Comparison of ENCODE assay signal across 20 cellular contexts in the genomic region with DNA sequence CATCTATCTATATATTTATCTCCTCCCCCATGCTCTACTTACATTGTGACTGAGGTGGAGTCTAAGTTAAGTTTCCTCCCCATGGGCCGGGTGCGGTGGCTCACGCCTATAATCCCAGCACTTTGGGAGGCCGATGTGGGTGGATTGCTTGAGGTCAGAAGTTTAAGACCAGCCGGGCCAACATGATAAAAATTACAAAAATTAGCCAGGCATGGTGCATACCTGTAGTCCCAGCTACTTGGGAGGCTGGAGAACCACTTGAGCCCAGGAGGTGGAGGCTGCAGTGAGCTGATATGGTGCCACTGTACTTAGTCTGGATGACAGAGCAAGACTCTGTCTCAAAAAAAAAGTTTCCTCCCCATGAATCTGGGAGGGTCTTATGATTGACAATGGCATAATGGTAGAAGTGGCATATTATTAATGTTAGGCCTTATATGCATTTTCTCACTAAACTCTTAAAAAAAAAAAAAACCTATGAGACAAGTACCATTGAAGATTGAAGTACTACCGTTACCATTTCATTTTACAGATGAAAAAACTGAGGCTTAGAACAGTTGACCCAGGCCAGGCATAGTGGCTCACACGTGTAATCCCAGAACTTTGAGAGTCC. TPM values are rescaled to one million over a fixed set of nuclear protein-coding genes. Genes with fewer than 3 reads are reported as not detected.
A peak's percentile ranks its signal among the peaks of the same experiment; 100 is the strongest.
DNase-seq lines count a peak whose midpoint lies in the region; ATAC-seq and TF ChIP-seq lines count a peak whose summit lies in the region.
"Had no signal": no experiment of that assay in that cellular context is flagged by ENCODE, and none has a peak within 500 bp of the region (broad histone marks: within the 10 kb centered on the region; RNA-seq: fewer than 3 reads in every experiment).

No MANE protein-coding gene starts in this region.

- in situ Hi-C loops in GM13976 (cut with MboI; ENCODE audit: low sequenced_read_pairs, unreplicated experiment), result no loop called here

- POLR2A ChIA-PET in HEK293 (lab: Yijun Ruan, JAX), result no interaction called here

- CTCF ChIA-PET in HEK293 (lab: Yijun Ruan, JAX), result interaction anchor here (0.6 to 0.9 kb wide), 5 partner anchors 16 to 216 kb away, joined by 3 to 4 read pairs (median 3); a partner anchor contains a TSS

- H3K4me1 Mint-ChIP-seq in CD4-positive, CD25-positive, alpha-beta regulatory T cell, result peaks cover 0 to 29% (median 22%) of the 10 kb centered on the region in 4 donors
- peaks cover 35% of the 10 kb centered on the region for H3K4me1 Mint-ChIP-seq in central memory CD8-positive, alpha-beta T cell
- H3K4me1 Mint-ChIP-seq in progenitor cell of endocrine pancreas (ENCODE audit: low read depth), result peaks cover 20% of the 10 kb centered on the region

- DNase-seq in CD4-positive, CD25-positive, alpha-beta regulatory T cell, result no peak
- DNase-seq in central memory CD8-positive, alpha-beta T cell (ENCODE audit: low spot score in 2 of 2), result no peak
- DNase-seq in progenitor cell of endocrine pancreas (ENCODE audit: low spot score, unreplicated experiment) (no peak), GM13976 (ENCODE audit: low spot score) (no peak), vagina (ENCODE audit: extremely low spot score in 2 of 2) (no peak)
- DNase-seq: BE2C; CD8-positive, alpha-beta memory T cell; DMS 273 treated with DMSO at 0.1 percent for 48 hours; Karpas-422; NCI-H1417; NCI-H2029; NCI-H2171 treated with DMSO at 0.1 percent for 48 hours; NCI-H774; SIG-M5 had no signal

- no peak for ATAC-seq in CD4-positive, CD25-positive, alpha-beta regulatory T cell (ENCODE audit: low read depth in 2 of 2)
- ATAC-seq in central memory CD8-positive, alpha-beta T cell (replicated peaks; ENCODE audit: extremely low read depth, poor library complexity, severe bottlenecking), result no peak
- ATAC-seq in GM19455 (IDR thresholded peaks at IDR 0.05; ENCODE audit: unreplicated experiment), result no peak

- no peak for TF ChIP-seq POLR2A in vagina (IDR thresholded peaks at IDR 0.05)

- peaks cover 23% of the 10 kb centered on the region for H3K4me1 ChIP-seq in CD4-positive, CD25-positive, alpha-beta regulatory T cell (ENCODE audit: control insufficient read depth, insufficient read depth, low read length, poor library complexity, severe bottlenecking)
- H3K4me1 ChIP-seq in HEK293 (ENCODE audit: control insufficient read depth, insufficient read depth, low read length), result no peaks in the 10 kb centered on the region
- H3K4me1 ChIP-seq in vagina, result peaks cover 20% of the 10 kb centered on the region
- H3K4me1 ChIP-seq: BE2C had no signal

- no peak overlapping the region for H3K4me3 ChIP-seq in CD4-positive, CD25-positive, alpha-beta regulatory T cell (ENCODE audit: low read depth, low read length)
- H3K4me3 ChIP-seq in HEK293 (ENCODE audit: low read depth, low read length) (no peak overlapping the region), vagina (no peak overlapping the region)

- H3K4me3 Mint-ChIP-seq in CD4-positive, CD25-positive, alpha-beta regulatory T cell, result no peak overlapping the region
- no peak overlapping the region for H3K4me3 Mint-ChIP-seq in central memory CD8-positive, alpha-beta T cell
- no peak overlapping the region for H3K4me3 Mint-ChIP-seq in progenitor cell of endocrine pancreas (ENCODE audit: low read depth)
- H3K4me3 Mint-ChIP-seq: CD8-positive, alpha-beta memory T cell had no signal

- no peaks in the 10 kb centered on the region for H3K9me3 ChIP-seq in CD4-positive, CD25-positive, alpha-beta regulatory T cell (ENCODE audit: control insufficient read depth in 2 of 2, low read length in 2 of 2)
- H3K9me3 ChIP-seq in HEK293 (ENCODE audit: control insufficient read depth, insufficient read depth, low read depth, low read length) (no peaks in the 10 kb centered on the region), vagina (no peaks in the 10 kb centered on the region)
- H3K9me3 ChIP-seq: BE2C had no signal

- H3K27me3 ChIP-seq in CD4-positive, CD25-positive, alpha-beta regulatory T cell (ENCODE audit: control insufficient read depth, insufficient read depth, low read length), result no peaks in the 10 kb centered on the region
- H3K27me3 ChIP-seq in vagina, result no peaks in the 10 kb centered on the region
- H3K27me3 ChIP-seq: BE2C had no signal

- no peaks in the 10 kb centered on the region for H3K27me3 Mint-ChIP-seq in CD4-positive, CD25-positive, alpha-beta regulatory T cell
- no peaks in the 10 kb centered on the region for H3K27me3 Mint-ChIP-seq in central memory CD8-positive, alpha-beta T cell
- H3K27me3 Mint-ChIP-seq in progenitor cell of endocrine pancreas, result no peaks in the 10 kb centered on the region
- H3K27me3 Mint-ChIP-seq: CD8-positive, alpha-beta memory T cell had no signal

- H3K27ac ChIP-seq in CD4-positive, CD25-positive, alpha-beta regulatory T cell (ENCODE audit: insufficient read depth, low read length, poor library complexity, severe bottlenecking), result no peak overlapping the region
- H3K27ac ChIP-seq in HEK293 (ENCODE audit: extremely low read depth, low read depth, low read length), result no peak overlapping the region
- no peak overlapping the region for H3K27ac ChIP-seq in vagina

- no peaks in the 10 kb centered on the region for H3K36me3 ChIP-seq in CD4-positive, CD25-positive, alpha-beta regulatory T cell (ENCODE audit: control insufficient read depth, insufficient read depth, low read length)
- H3K36me3 ChIP-seq in HEK293 (ENCODE audit: control insufficient read depth in 2 of 2, insufficient read depth in 1 of 2, low read length in 2 of 2) (no peaks in the 10 kb centered on the region), vagina (no peaks in the 10 kb centered on the region)
- H3K36me3 ChIP-seq: BE2C had no signal

- intact Hi-C loops in vagina (cut with DNase I), result no loop called here

- peak overlapping the region in 2 of 3 donors; percentile 19 to 42 for H3K27ac Mint-ChIP-seq in CD4-positive, CD25-positive, alpha-beta regulatory T cell
- peak overlapping the region; percentile 10 for H3K27ac Mint-ChIP-seq in central memory CD8-positive, alpha-beta T cell (ENCODE audit: low read depth)
- H3K27ac Mint-ChIP-seq in progenitor cell of endocrine pancreas, result peak overlapping the region; percentile 69

- no peaks in the 10 kb centered on the region for H3K36me3 Mint-ChIP-seq in CD4-positive, CD25-positive, alpha-beta regulatory T cell
- H3K36me3 Mint-ChIP-seq in central memory CD8-positive, alpha-beta T cell (ENCODE audit: insufficient read depth), result peaks cover 10% of the 10 kb centered on the region
- peaks cover 4% of the 10 kb centered on the region for H3K36me3 Mint-ChIP-seq in progenitor cell of endocrine pancreas (ENCODE audit: insufficient read depth)

- TF ChIP-seq CTCF in HEK293 (tag by site-specific recombination; IDR thresholded peaks at IDR 0.05) (no peak), progenitor cell of endocrine pancreas (IDR thresholded peaks at IDR 0.05; ENCODE audit: unreplicated experiment) (no peak), GM13976 (IDR thresholded peaks at IDR 0.05; ENCODE audit: borderline replicate concordance, control extremely low read depth, extremely low read depth, insufficient read depth, missing control alignments) (no peak), vagina (IDR thresholded peaks at IDR 0.05) (no peak)

- H3K9me3 Mint-ChIP-seq in CD4-positive, CD25-positive, alpha-beta regulatory T cell, result no peaks in the 10 kb centered on the region
- no peaks in the 10 kb centered on the region for H3K9me3 Mint-ChIP-seq in central memory CD8-positive, alpha-beta T cell
- no peaks in the 10 kb centered on the region for H3K9me3 Mint-ChIP-seq in progenitor cell of endocrine pancreas (ENCODE audit: low read depth)
- H3K9me3 Mint-ChIP-seq: CD8-positive, alpha-beta memory T cell had no signal

TF ChIP-seq in HEK293, 187 proteins besides CTCF, POLR2A, EP300 and RAD21 (continues in another document):
- TF ChIP-seq KLF1 (tag by site-specific recombination; IDR thresholded peaks at IDR 0.05), result peak; percentile 66
- TF ChIP-seq ZNF391 (tag by site-specific recombination; IDR thresholded peaks at IDR 0.05; ENCODE audit: borderline replicate concordance, low read depth), result no peak

RNA-seq across cellular contexts. Expression of a gene that starts 11.2 kb away (rescaled TPM):
- total RNA-seq in CD4-positive, CD25-positive, alpha-beta regulatory T cell, result 18.4 TPM
- polyA plus RNA-seq in CD4-positive, CD25-positive, alpha-beta regulatory T cell, result 10 to 100 TPM in 1 of 4 donors, 1 to 10 TPM in 3; 6.3 to 11.2 (median 7.9) TPM
- total RNA-seq in progenitor cell of endocrine pancreas (149 and 156 TPM in 2 replicates), vagina (178 TPM)

RNA-seq across cellular contexts. Expression of a gene that starts 29.1 kb away (rescaled TPM):
- total RNA-seq in CD4-positive, CD25-positive, alpha-beta regulatory T cell, result 61.3 TPM
- polyA plus RNA-seq in CD4-positive, CD25-positive, alpha-beta regulatory T cell, result 100 to 1,000 TPM; 340 to 451 (median 422) TPM
- 52.0 and 54.7 TPM in 2 replicates for total RNA-seq in progenitor cell of endocrine pancreas
- 44.7 TPM for total RNA-seq in vagina
- total RNA-seq: H4 had no signal

RNA-seq across cellular contexts. Expression of a gene that starts 36.1 kb away (rescaled TPM):
- total RNA-seq in CD4-positive, CD25-positive, alpha-beta regulatory T cell, result 102 TPM
- 1 to 10 TPM; 4.2 to 8.1 (median 6.1) TPM for polyA plus RNA-seq in CD4-positive, CD25-positive, alpha-beta regulatory T cell
- total RNA-seq in progenitor cell of endocrine pancreas (79.9 and 88.7 TPM in 2 replicates), vagina (39.0 TPM)

RNA-seq across cellular contexts. Expression of a gene that starts 55.1 kb away (rescaled TPM):
- total RNA-seq in CD4-positive, CD25-positive, alpha-beta regulatory T cell, result not detected
- not detected for polyA plus RNA-seq in CD4-positive, CD25-positive, alpha-beta regulatory T cell
- 1.2 and 1.8 TPM in 2 replicates for total RNA-seq in progenitor cell of endocrine pancreas
- total RNA-seq in vagina, result 2.0 TPM
- total RNA-seq: CD8-positive, alpha-beta memory T cell; Daoy; H4; NCI-H460 had no signal
- polyA plus RNA-seq: AG04450; CD8-positive, alpha-beta memory T cell had no signal

RNA-seq across cellular contexts. Expression of a gene that starts 60.0 kb away (rescaled TPM):
- 204 TPM for total RNA-seq in CD4-positive, CD25-positive, alpha-beta regulatory T cell
- 100 to 1,000 TPM; 144 to 159 (median 151) TPM for polyA plus RNA-seq in CD4-positive, CD25-positive, alpha-beta regulatory T cell
- total RNA-seq in progenitor cell of endocrine pancreas (0.20 TPM in 1 of 2 replicates, not detected in the other), vagina (14.5 TPM)
- polyA plus RNA-seq: AG04450 had no signal

Comparison
In these comparisons a context has a peak if more than half of its experiments do, and no peak if none do; other contexts are left out.
1. H3K27ac Mint-ChIP-seq: peak in every context shown above with its lines; median percentile 69 in progenitor cell of endocrine pancreas; 30 in CD4-positive, CD25-positive, alpha-beta regulatory T cell; 10 in central memory CD8-positive, alpha-beta T cell.